11 cellular contexts compared by ENCODE assay signal in the genomic region with DNA sequence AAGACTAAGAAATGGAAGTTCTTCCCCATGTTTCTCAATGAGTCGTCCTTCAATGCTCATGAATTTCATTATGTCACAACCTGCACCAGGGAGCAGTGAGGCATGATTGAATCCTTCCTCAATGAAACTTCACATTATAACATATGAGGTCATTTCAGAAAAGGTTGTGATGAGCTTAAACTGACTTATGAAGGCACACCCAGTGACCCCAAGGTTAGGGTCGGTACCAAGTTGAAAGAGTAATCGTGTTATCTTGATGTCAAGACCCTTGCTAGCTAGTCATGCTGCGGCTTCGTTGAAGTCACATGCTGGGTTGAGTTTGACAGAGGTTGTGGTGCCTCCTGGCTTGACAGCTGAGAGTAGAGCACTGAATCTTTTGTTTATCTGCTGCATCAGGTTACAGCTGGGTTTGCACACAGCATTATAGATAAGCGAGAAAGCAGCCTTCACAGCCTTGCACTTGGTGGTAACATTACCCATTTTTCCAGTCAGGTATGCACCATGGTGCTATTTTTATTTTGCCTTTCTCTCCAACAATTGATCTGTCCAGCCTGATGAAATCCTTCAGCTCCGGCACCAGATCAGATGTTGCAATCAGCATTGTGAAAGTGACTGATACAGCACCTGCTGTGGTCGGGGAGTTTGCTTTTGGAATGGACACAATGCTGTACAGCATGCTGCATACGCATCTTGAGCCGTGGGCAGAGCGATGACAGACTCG.
DNase-seq lines count a peak whose midpoint lies in the region; ATAC-seq and TF ChIP-seq lines count a peak whose summit lies in the region.
"Had no signal": no experiment of that assay in that cellular context is flagged by ENCODE, and none has a peak within 500 bp of the region (broad histone marks: within the 10 kb centered on the region; RNA-seq: fewer than 3 reads in every experiment).

No MANE protein-coding gene starts in this region.

- no peak overlapping the region for H3K4ac ChIP-seq in trophoblast cell (ENCODE audit: low read depth, low read length)

- H3K79me1 ChIP-seq in trophoblast cell (ENCODE audit: low read length) = no peaks in the 10 kb centered on the region

- H4K8ac ChIP-seq in trophoblast cell (ENCODE audit: low read depth, low read length) = no peak overlapping the region

- no peak overlapping the region for H2AFZ ChIP-seq in trophoblast cell (ENCODE audit: insufficient read depth, low read length, poor library complexity)

- H3K4me3 ChIP-seq in trophoblast cell (ENCODE audit: low read depth, low read length) = no peak overlapping the region
- no peak overlapping the region for H3K4me3 ChIP-seq in upper lobe of left lung

- TF ChIP-seq EP300 in upper lobe of left lung (IDR thresholded peaks at IDR 0.05) = no peak

- no peak overlapping the region for H3K4me2 ChIP-seq in trophoblast cell (ENCODE audit: low read length)

- no peak overlapping the region for H3K23ac ChIP-seq in trophoblast cell (ENCODE audit: low read length)

- H3K79me2 ChIP-seq in trophoblast cell (ENCODE audit: control insufficient read depth, insufficient read depth, low read length, poor library complexity) = no peaks in the 10 kb centered on the region

- CTCF ChIA-PET in activated CD4-positive, alpha-beta T cell treated with anti-CD3 and anti-CD28 coated beads, Interleukin-2, amount 10 ng/mL, durations not matched to agents 7 days and 5 days (lab: Charles Lee) = interaction anchor here (0.8 to 2.2 kb wide), 4 partner anchors 12 to 74 kb away, joined by 3 to 5 read pairs (median 3); no protein-coding TSS in a partner anchor

- H3K27me3 ChIP-seq in trophoblast cell (ENCODE audit: insufficient read depth, low read length) (no peaks in the 10 kb centered on the region), upper lobe of left lung (no peaks in the 10 kb centered on the region)

- no peaks in the 10 kb centered on the region for H3K9me3 ChIP-seq in trophoblast cell (ENCODE audit: insufficient read depth, low read depth, low read length)
- no peaks in the 10 kb centered on the region for H3K9me3 ChIP-seq in upper lobe of left lung

- H3K9ac ChIP-seq in trophoblast cell (ENCODE audit: low read length) = no peak overlapping the region

- H3K9me3 Mint-ChIP-seq in activated CD4-positive, alpha-beta T cell treated with anti-CD3 and anti-CD28 coated beads, Interleukin-2, amount 10 ng/mL, durations not matched to agents 7 days and 5 days = no peaks in the 10 kb centered on the region

- H2BK12ac ChIP-seq in trophoblast cell (ENCODE audit: low read length) = no peak overlapping the region

- H2AK5ac ChIP-seq in trophoblast cell (ENCODE audit: low read length) = no peak overlapping the region

- H2BK120ac ChIP-seq in trophoblast cell (ENCODE audit: insufficient read depth, low read length, poor library complexity) = no peak overlapping the region

- POLR2A ChIA-PET in activated CD4-positive, alpha-beta T cell treated with anti-CD3 and anti-CD28 coated beads, Interleukin-2, amount 10 ng/mL, durations not matched to agents 7 days and 5 days (lab: Charles Lee) = no interaction called here

- no peak overlapping the region for H4K12ac ChIP-seq in trophoblast cell (ENCODE audit: low read depth, low read length)

- H3K4me3 Mint-ChIP-seq in activated CD4-positive, alpha-beta T cell treated with anti-CD3 and anti-CD28 coated beads, Interleukin-2, amount 10 ng/mL, durations not matched to agents 7 days and 5 days = no peak overlapping the region

- no CpG with 5 or more reads among the region's 12 CpGs for WGBS in trophoblast cell (ENCODE audit: extremely low coverage, insufficient coverage, insufficient read length)
- WGBS in upper lobe of left lung, 2 donors = 67 to 75% methylated on average over 12 of the region's 12 CpGs

- peaks cover 2 to 9% of the 10 kb centered on the region in 2 experiments for H3K36me3 ChIP-seq in trophoblast cell (ENCODE audit: control insufficient read depth in 1 of 2, insufficient read depth in 2 of 2, low read length in 2 of 2)
- H3K36me3 ChIP-seq in upper lobe of left lung = peaks cover 0 to 55% (median 10%) of the 10 kb centered on the region in 4 donors

- no peak overlapping the region for H2BK5ac ChIP-seq in trophoblast cell (ENCODE audit: low read depth, low read length, poor library complexity)

- H3K27ac Mint-ChIP-seq in activated CD4-positive, alpha-beta T cell treated with anti-CD3 and anti-CD28 coated beads, Interleukin-2, amount 10 ng/mL, durations not matched to agents 7 days and 5 days = peak overlapping the region; percentile 89

- H3K18ac ChIP-seq in trophoblast cell (ENCODE audit: low read length) = no peak overlapping the region

- ATAC-seq in upper lobe of left lung (ENCODE audit: low FRiP score in 2 of 2) (no peak), HG03460 (IDR thresholded peaks at IDR 0.05; ENCODE audit: unreplicated experiment) (no peak)

- DNase-seq in activated CD4-positive, alpha-beta T cell treated with anti-CD3 and anti-CD28 coated beads, Interleukin-2, amount 10 ng/mL, durations not matched to agents 7 days and 5 days = no peak
- no peak for DNase-seq in activated CD4-positive, alpha-beta T cell treated with anti-CD3 and anti-CD28 coated beads, Interleukin-2, amount 50 U/mL, for 4 hours
- DNase-seq in NCI-H2029 (lab: John Stamatoyannopoulos, UW) (peak; percentile 58), amniotic epithelial cell (ENCODE audit: low read depth) (peak; percentile 40), trophoblast cell (peak; percentile 54 to 81), upper lobe of left lung (no peak), amygdala (lab: John Stamatoyannopoulos, UW) (no peak)
- DNase-seq: HCEC 1CT, Kasumi-1, NCI-H82 had no signal

- H3K27me3 Mint-ChIP-seq in activated CD4-positive, alpha-beta T cell treated with anti-CD3 and anti-CD28 coated beads, Interleukin-2, amount 10 ng/mL, durations not matched to agents 7 days and 5 days = no peaks in the 10 kb centered on the region

- no peaks in the 10 kb centered on the region for H3K4me1 ChIP-seq in trophoblast cell (ENCODE audit: control insufficient read depth in 1 of 2, insufficient read depth in 2 of 2, low read length in 2 of 2)
- H3K4me1 ChIP-seq in upper lobe of left lung = peaks cover 0 to 6% (median 1%) of the 10 kb centered on the region in 4 donors

- peaks cover 32% of the 10 kb centered on the region for H3K36me3 Mint-ChIP-seq in activated CD4-positive, alpha-beta T cell treated with anti-CD3 and anti-CD28 coated beads, Interleukin-2, amount 10 ng/mL, durations not matched to agents 7 days and 5 days (ENCODE audit: low read depth)

- no peak overlapping the region for H4K91ac ChIP-seq in trophoblast cell (ENCODE audit: low read depth, low read length)

- no peak for TF ChIP-seq CTCF in upper lobe of left lung (IDR thresholded peaks at IDR 0.05)

- peaks cover 41% of the 10 kb centered on the region for H3K4me1 Mint-ChIP-seq in activated CD4-positive, alpha-beta T cell treated with anti-CD3 and anti-CD28 coated beads, Interleukin-2, amount 10 ng/mL, durations not matched to agents 7 days and 5 days

- no peak for TF ChIP-seq POLR2A in upper lobe of left lung (IDR thresholded peaks at IDR 0.05)

- no peak overlapping the region for H3K14ac ChIP-seq in trophoblast cell (ENCODE audit: low read length)

- H3K27ac ChIP-seq in trophoblast cell (ENCODE audit: low read depth, low read length) (no peak overlapping the region), upper lobe of left lung (no peak overlapping the region)

Comparison
In these comparisons a context has a peak if more than half of its experiments do, and no peak if none do; other contexts are left out.
1. DNase-seq: peak in NCI-H2029 (single experiment), amniotic epithelial cell (single experiment) and trophoblast cell (2 of 2); none in activated CD4-positive, alpha-beta T cell treated with anti-CD3 and anti-CD28 coated beads, Interleukin-2, amount 10 ng/mL, durations not matched to agents 7 days and 5 days (single experiment), activated CD4-positive, alpha-beta T cell treated with anti-CD3 and anti-CD28 coated beads, Interleukin-2, amount 50 U/mL, for 4 hours (0 of 2), upper lobe of left lung (0 of 2) and amygdala (0 of 56).